7 cellular contexts compared by ENCODE assay signal in the genomic region with DNA sequence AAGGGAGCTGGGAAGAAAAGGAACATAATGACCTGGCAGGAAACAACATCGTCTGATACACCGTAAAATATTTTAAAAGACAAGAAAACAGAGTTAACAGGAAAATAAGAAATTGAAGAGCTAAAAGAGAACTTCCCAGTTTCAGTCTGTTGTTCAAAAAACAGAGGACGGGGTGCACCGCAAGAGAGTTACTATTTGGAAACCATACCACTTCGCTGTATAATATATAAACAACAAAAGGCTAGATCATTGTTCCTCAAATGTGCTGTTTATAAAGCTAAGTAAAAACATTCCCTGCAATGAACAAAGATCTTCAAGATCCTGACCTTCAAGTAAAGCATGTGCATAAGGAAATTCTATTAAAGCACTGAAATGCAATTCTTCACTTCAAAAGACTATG. TPM values are rescaled to one million over a fixed set of nuclear protein-coding genes. Genes with fewer than 3 reads are reported as not detected.
A peak's percentile ranks its signal among the peaks of the same experiment; 100 is the strongest.
DNase-seq lines count a peak whose midpoint lies in the region; ATAC-seq and TF ChIP-seq lines count a peak whose summit lies in the region.

No MANE protein-coding gene starts in this region.

- no peak for TF ChIP-seq POLR2A in spleen (IDR thresholded peaks at IDR 0.05)

- in situ Hi-C loops in G401 (cut with HindIII; ENCODE audit: low sequenced_read_pairs): no loop called here

- H3K36me3 ChIP-seq in HEK293 (ENCODE audit: control insufficient read depth in 2 of 2, insufficient read depth in 1 of 2, low read length in 2 of 2): no peaks in the 10 kb centered on the region; a peak in 1 of 3 replicates
- H3K36me3 ChIP-seq in SU-DHL-6 (ENCODE audit: low read length): no peaks in the 10 kb centered on the region
- no peaks in the 10 kb centered on the region for H3K36me3 ChIP-seq in spleen

- H3K9me2 ChIP-seq in SU-DHL-6 (replicated peaks; ENCODE audit: insufficient read depth, low read length): no peaks in the 10 kb centered on the region

- DNase-seq in foreskin keratinocyte: no peak
- DNase-seq in spleen: no peak
- no peak for DNase-seq in NCI-H2081 treated with DMSO at 0.1 percent for 48 hours (lab: John Stamatoyannopoulos, UW)
- no peak for DNase-seq in G401 (ENCODE audit: low spot score)
- DNase-seq in NCI-H774 (lab: John Stamatoyannopoulos, UW): no peak

- ATAC-seq in foreskin keratinocyte: no peak

- H3F3A ChIP-seq in SU-DHL-6 (ENCODE audit: insufficient read depth): peaks cover 5% of the 10 kb centered on the region; the same call in 1 of the 2 replicates

- POLR2A ChIA-PET in HEK293 (lab: Yijun Ruan, JAX): interaction anchor here (0.6 to 1.2 kb wide), 2 partner anchors 14 to 723 kb away, joined by 3 read pairs; no protein-coding TSS in a partner anchor

- TF ChIP-seq CTCF in HEK293 (tag by site-specific recombination; IDR thresholded peaks at IDR 0.05): no peak
- no peak for TF ChIP-seq CTCF in SU-DHL-6 (IDR thresholded peaks at IDR 0.05; ENCODE audit: insufficient read depth, low read length, poor library complexity, severe bottlenecking)
- TF ChIP-seq CTCF in foreskin keratinocyte (conservative IDR thresholded peaks at IDR 0.05): no peak
- TF ChIP-seq CTCF in spleen (IDR thresholded peaks at IDR 0.05 in 8 of 11, conservative IDR thresholded peaks at IDR 0.05 in 3 of 11): no peak

- H3K4me3 ChIP-seq in HEK293 (ENCODE audit: low read depth, low read length) (peak overlapping the region; percentile 92), SU-DHL-6 (ENCODE audit: insufficient read depth, low read length, poor library complexity, severe bottlenecking) (peak overlapping the region; percentile 69), spleen (peak overlapping the region; percentile 61 to 83 (median 76))

- H4K20me1 ChIP-seq in SU-DHL-6 (ENCODE audit: low read depth, low read length): peaks cover 53% of the 10 kb centered on the region

- H2AFZ ChIP-seq in SU-DHL-6 (ENCODE audit: low read depth, low read length, severe bottlenecking): no peak overlapping the region

- peaks cover 70% of the 10 kb centered on the region for H3K79me2 ChIP-seq in SU-DHL-6 (ENCODE audit: insufficient read depth, low read length)

- 11 to 14% (median 14%) methylated on average over 5 of the region's 5 CpGs for WGBS in spleen, 5 donors

- H3K27me3 ChIP-seq in SU-DHL-6 (ENCODE audit: low read length) (no peaks in the 10 kb centered on the region), foreskin keratinocyte (no peaks in the 10 kb centered on the region), spleen (replicated peaks in 1 of 7) (no peaks in the 10 kb centered on the region)

- H3K9me3 ChIP-seq in HEK293 (ENCODE audit: control insufficient read depth, insufficient read depth, low read depth, low read length) (no peaks in the 10 kb centered on the region), SU-DHL-6 (ENCODE audit: insufficient read depth, low read length) (no peaks in the 10 kb centered on the region), spleen (no peaks in the 10 kb centered on the region)

- H3K4me1 ChIP-seq in HEK293 (ENCODE audit: control insufficient read depth, insufficient read depth, low read length): peaks cover 27% of the 10 kb centered on the region
- H3K4me1 ChIP-seq in foreskin keratinocyte: peaks cover 18% of the 10 kb centered on the region
- H3K4me1 ChIP-seq in spleen: peaks cover 42 to 80% (median 74%) of the 10 kb centered on the region in 6 donors

- H3K27ac ChIP-seq in HEK293 (ENCODE audit: extremely low read depth, low read depth, low read length) (peak overlapping the region; percentile 93; the same call in 1 of the 2 replicates), SU-DHL-6 (ENCODE audit: low read depth, low read length) (peak overlapping the region; percentile 91; the same call in 1 of the 2 replicates), foreskin keratinocyte (peak overlapping the region; percentile 87), spleen (peak overlapping the region; percentile 94 to 99 (median 98))

- intact Hi-C loops in spleen (cut with DNase I; ENCODE audit: low total_unique reads): no loop called here

- H3K9ac ChIP-seq in SU-DHL-6 (ENCODE audit: low read length): peak overlapping the region; percentile 92

- H3K4me2 ChIP-seq in SU-DHL-6 (ENCODE audit: low read depth, low read length, poor library complexity, severe bottlenecking): peak overlapping the region; percentile 86

- CTCF ChIA-PET in HEK293 (lab: Yijun Ruan, JAX): interaction anchor here (0.6 to 2.4 kb wide), 8 partner anchors 24 to 64 kb away, joined by 3 to 13 read pairs (median 3); no protein-coding TSS in a partner anchor

TF ChIP-seq in HEK293, 187 proteins besides CTCF, POLR2A, EP300 and RAD21:
- TF ChIP-seq KLF1 (tag by site-specific recombination; IDR thresholded peaks at IDR 0.05): no peak
- TF ChIP-seq ZNF558 (tag by site-specific recombination; IDR thresholded peaks at IDR 0.05): no peak
- TF ChIP-seq BCL11A (tag by site-specific recombination; IDR thresholded peaks at IDR 0.05; ENCODE audit: low read depth): no peak
- TF ChIP-seq ZNF416 (tag by site-specific recombination; IDR thresholded peaks at IDR 0.05): no peak
- TF ChIP-seq ZNF510 (tag by site-specific recombination; IDR thresholded peaks at IDR 0.05; ENCODE audit: insufficient replicate concordance): no peak
- TF ChIP-seq, protein P1, sequence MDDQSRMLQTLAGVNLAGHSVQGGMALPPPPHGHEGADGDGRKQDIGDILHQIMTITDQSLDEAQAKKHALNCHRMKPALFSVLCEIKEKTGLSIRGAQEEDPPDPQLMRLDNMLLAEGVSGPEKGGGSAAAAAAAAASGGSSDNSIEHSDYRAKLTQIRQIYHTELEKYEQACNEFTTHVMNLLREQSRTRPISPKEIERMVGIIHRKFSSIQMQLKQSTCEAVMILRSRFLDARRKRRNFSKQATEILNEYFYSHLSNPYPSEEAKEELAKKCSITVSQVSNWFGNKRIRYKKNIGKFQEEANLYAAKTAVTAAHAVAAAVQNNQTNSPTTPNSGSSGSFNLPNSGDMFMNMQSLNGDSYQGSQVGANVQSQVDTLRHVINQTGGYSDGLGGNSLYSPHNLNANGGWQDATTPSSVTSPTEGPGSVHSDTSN (CRISPR knock-in tag; IDR thresholded peaks at IDR 0.05): no peak
- TF ChIP-seq MZF1 (tag by site-specific recombination; IDR thresholded peaks at IDR 0.05; ENCODE audit: borderline replicate concordance): no peak
- TF ChIP-seq ZNF37A (tag by site-specific recombination; IDR thresholded peaks at IDR 0.05): no peak
- TF ChIP-seq ZNF394 (tag by site-specific recombination; IDR thresholded peaks at IDR 0.05; ENCODE audit: borderline replicate concordance): no peak
- no peak for TF ChIP-seq ZNF785 (tag by site-specific recombination; IDR thresholded peaks at IDR 0.05)
- TF ChIP-seq SETDB1 (IDR thresholded peaks at IDR 0.05; ENCODE audit: insufficient read length, low read length): no peak
- TF ChIP-seq SP2 (tag by site-specific recombination; IDR thresholded peaks at IDR 0.05): no peak
- no peak for TF ChIP-seq ZNF610 (tag by site-specific recombination; IDR thresholded peaks at IDR 0.05; ENCODE audit: borderline replicate concordance)
- TF ChIP-seq ZNF18 (tag by site-specific recombination; IDR thresholded peaks at IDR 0.05): no peak
- no peak for TF ChIP-seq ZNF585B (tag by site-specific recombination; IDR thresholded peaks at IDR 0.05)
- TF ChIP-seq ZNF221 (tag by site-specific recombination; IDR thresholded peaks at IDR 0.05; ENCODE audit: borderline replicate concordance): no peak
- no peak for TF ChIP-seq ZSCAN5A (tag by site-specific recombination; IDR thresholded peaks at IDR 0.05)

RNA-seq across cellular contexts. Expression of gene PPP3R1, which starts 2.1 kb away (rescaled TPM):
- 49.5 and 50.2 TPM in 2 replicates for total RNA-seq in foreskin keratinocyte
- polyA plus RNA-seq in foreskin keratinocyte: 21.0 and 25.2 TPM in 2 replicates
- 10 to 100 TPM; 55.2 to 78.2 (median 69.8) TPM for total RNA-seq in spleen
- 10 to 100 TPM; 13.7 to 26.2 (median 18.8) TPM for polyA plus RNA-seq in spleen
- total RNA-seq in G401 (2014; rRNA removed; shearing (Covaris generic)): 36.6 and 41.7 TPM in 2 replicates
